ENCODE assay signal across 26 cellular contexts in the genomic region with DNA sequence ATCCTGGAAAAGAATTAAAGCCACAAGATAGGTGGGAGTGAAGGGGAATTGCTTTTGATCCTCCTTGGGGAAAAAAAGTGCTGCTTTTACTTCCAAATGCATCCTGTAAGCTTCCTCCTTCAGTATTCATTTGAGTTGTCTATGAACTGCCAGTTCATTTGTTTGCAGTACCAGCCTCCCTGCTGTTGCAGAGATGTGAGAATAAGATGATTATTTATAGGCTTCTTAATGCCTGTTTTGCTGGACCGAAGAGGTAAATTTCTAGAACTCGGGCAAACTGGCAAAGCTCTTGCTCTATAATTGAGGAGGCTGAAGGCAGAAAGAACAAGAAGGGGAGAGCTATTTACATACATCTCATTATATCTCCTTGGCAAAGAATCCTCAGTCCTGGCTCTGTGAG.
"Had no signal": no experiment of that assay in that cellular context is flagged by ENCODE, and none has a peak within 500 bp of the region (broad histone marks: within the 10 kb centered on the region; RNA-seq: fewer than 3 reads in every experiment).

No MANE protein-coding gene starts in this region.

- H3K36me3 ChIP-seq: colonic mucosa, ovary, prostate gland, tibial artery, WERI-Rb-1 had no signal

- FAIRE-seq: bronchial epithelial cell, frontal cortex, keratinocyte had no signal

- DNase-seq: activated CD4-positive, alpha-beta memory T cell treated with anti-CD3 and anti-CD28 coated beads for 36 hours; activated CD4-positive, alpha-beta T cell treated with anti-CD3 and anti-CD28 coated beads, Interleukin-2, amount 10 ng/mL, durations not matched to agents 24 days and 14 days; activated gamma-delta T cell treated with Interleukin-2 at 50 U/mL for 16 hours; activated naive CD8-positive, alpha-beta T cell treated with anti-CD3 and anti-CD28 coated beads, Interleukin-2, amount 50 U/mL, for 24 hours; activated T-cell treated with anti-CD3 and anti-CD28 coated beads, Interleukin-2, amount 50 U/mL, for 4 hours; colonic mucosa; effector memory CD4-positive, alpha-beta T cell; glutamatergic neuron; left cardiac atrium; left ventricle myocardium superior; ovary; retina; stimulated activated CD4-positive, alpha-beta T cell treated with anti-CD3 and anti-CD28 coated beads, Interleukin-4, amount 100 ng/mL, for 24 hours; T-helper 17 cell; T1000; tibial artery; WERI-Rb-1 had no signal

- ATAC-seq: activated CD4-positive, CD25-positive, alpha-beta regulatory T cell treated with anti-CD3 and anti-CD28 coated beads, Interleukin-2, amount 50 U/mL, for 24 hours; activated naive CD8-positive, alpha-beta T cell treated with anti-CD3 and anti-CD28 coated beads, Interleukin-2, amount 50 U/mL, for 24 hours; activated T-cell treated with anti-CD3 and anti-CD28 coated beads, Interleukin-2, amount 50 U/mL, for 4 hours; activated T-helper 17 cell treated with anti-CD3 and anti-CD28 coated beads, Interleukin-2, amount 50 U/mL, for 72 hours; left cardiac atrium; left ventricle myocardium superior; sciatic nerve; stimulated activated effector memory CD8-positive, alpha-beta T cell treated with anti-CD3 and anti-CD28 coated beads, Interleukin-12 subunit alpha, Interleukin-12 subunit beta, amount 100 ng/mL, for 72 hours; T-helper 17 cell had no signal

- H3K27me3 ChIP-seq: colonic mucosa, ovary, tibial artery had no signal

- H3K27ac ChIP-seq: colonic mucosa, ovary, prostate gland, skin epidermis, tibial artery, WERI-Rb-1 had no signal

- H3K4me3 ChIP-seq: colonic mucosa, ovary, prostate gland, skin epidermis, tibial artery had no signal

- H3K9me3 ChIP-seq: colonic mucosa, ovary, prostate gland, tibial artery had no signal
